Comparison of ENCODE assay signal across 26 cellular contexts in genomic region chr3:176935524-176935923, GRCh38.
DNase-seq lines count a peak whose midpoint lies in the region; ATAC-seq, FAIRE-seq and TF ChIP-seq lines count a peak whose summit lies in the region.
"Had no signal": no experiment of that assay in that cellular context is flagged by ENCODE, and none has a peak within 500 bp of the region (broad histone marks: within the 10 kb centered on the region; RNA-seq: fewer than 3 reads in every experiment).

No MANE protein-coding gene starts in this region.

- no peak overlapping the region for H3K4me2 ChIP-seq in HepG2 (ENCODE audit: low read depth, low read length)
- H3K4me2 ChIP-seq: BLaER1 treated with 17β-estradiol and CSF1 and Interleukin-3, amounts not matched to agents 10 nM and 100 nM had no signal

- H4K20me1 ChIP-seq in HepG2 (ENCODE audit: insufficient read depth, low read length): no peaks in the 10 kb centered on the region
- H4K20me1 ChIP-seq: BLaER1 treated with 17β-estradiol and CSF1 and Interleukin-3, amounts not matched to agents 10 nM and 100 nM had no signal

- H3K4me3 Mint-ChIP-seq in stimulated activated effector memory CD8-positive, alpha-beta T cell treated with anti-CD3 and anti-CD28 coated beads, Interleukin-12 subunit alpha, Interleukin-12 subunit beta, amount 100 ng/mL, for 72 hours: no peak overlapping the region
- H3K4me3 Mint-ChIP-seq: B cell; CD4-positive, alpha-beta T cell; CD8-positive, alpha-beta T cell had no signal

- H3K4me1 ChIP-seq in HepG2 (ENCODE audit: insufficient read depth, low read length): peaks cover 9% of the 10 kb centered on the region; the same call in 1 of the 2 replicates
- peaks cover 10% of the 10 kb centered on the region for H3K4me1 ChIP-seq in neuron (ENCODE audit: insufficient read depth, low read length)
- H3K4me1 ChIP-seq: BLaER1 treated with 17β-estradiol and CSF1 and Interleukin-3, amounts not matched to agents 10 nM and 100 nM; Caco-2 had no signal

- CTCF ChIA-PET in HepG2 (lab: Yijun Ruan, JAX; ENCODE audit: low intra/inter-chr PET ratio, low total read pairs): no interaction called here

- no peak for TF ChIP-seq RAD21 in HepG2 (CRISPR knock-in tag; IDR thresholded peaks at IDR 0.05)

- no peak for FAIRE-seq in HepG2 (lab: Jason Lieb, UNC)
- FAIRE-seq: A204.1, D721Med, GM12878, GM12892, GM18507 had no signal

- TF ChIP-seq EP300 in HepG2 (IDR thresholded peaks at IDR 0.05; ENCODE audit: low read depth in 2 of 2, low read length in 2 of 2): no peak
- no peak for TF ChIP-seq EP300 in HepG2 (CRISPR knock-in tag; IDR thresholded peaks at IDR 0.05; ENCODE audit: borderline replicate concordance)

- H3K79me2 ChIP-seq in HepG2 (ENCODE audit: insufficient read depth, low read length): no peaks in the 10 kb centered on the region

- H3K27me3 ChIP-seq in HepG2 (ENCODE audit: control insufficient read depth in 1 of 2, insufficient read depth in 2 of 2, low read length in 2 of 2): no peaks in the 10 kb centered on the region
- no peaks in the 10 kb centered on the region for H3K27me3 ChIP-seq in neuron (ENCODE audit: insufficient read depth, low read length)
- H3K27me3 ChIP-seq: BLaER1 treated with 17β-estradiol and CSF1 and Interleukin-3, amounts not matched to agents 10 nM and 100 nM had no signal

- in situ Hi-C loops in HepG2 (cut with HindIII; ENCODE audit: extremely low pct_ligation_motif_present, low pct_unique_long_range_greater_than_20kb): loop anchor here (5.0 kb wide), 1 partner anchor 63 kb away; no protein-coding TSS in a partner anchor

- H3K9me3 ChIP-seq in SK-N-MC (ENCODE audit: low read depth, low read length) (no peaks in the 10 kb centered on the region), HepG2 (ENCODE audit: low read length) (no peaks in the 10 kb centered on the region), neuron (ENCODE audit: low read length) (peaks cover 4% of the 10 kb centered on the region)
- H3K9me3 ChIP-seq: Caco-2 had no signal

- TF ChIP-seq CTCF in HepG2 (CRISPR knock-in tag; IDR thresholded peaks at IDR 0.05): no peak

- H3K4me3 ChIP-seq in SK-N-MC (no peak overlapping the region), HepG2 (replicated peaks in 1 of 3; ENCODE audit: insufficient read depth in 1 of 3, low read depth in 2 of 3, low read length in 3 of 3) (no peak overlapping the region), neuron (ENCODE audit: low read length) (no peak overlapping the region)
- H3K4me3 ChIP-seq: BLaER1 treated with 17β-estradiol and CSF1 and Interleukin-3, amounts not matched to agents 10 nM and 100 nM; GM12878 had no signal

- intact Hi-C loops in HepG2 (cut with micrococcal nuclease; ENCODE audit: unreplicated experiment): no loop called here

- no peaks in the 10 kb centered on the region for H3K9me3 Mint-ChIP-seq in stimulated activated effector memory CD8-positive, alpha-beta T cell treated with anti-CD3 and anti-CD28 coated beads, Interleukin-12 subunit alpha, Interleukin-12 subunit beta, amount 100 ng/mL, for 72 hours
- H3K9me3 Mint-ChIP-seq: CD4-positive, alpha-beta T cell; CD8-positive, alpha-beta T cell had no signal

- H2AFZ ChIP-seq in HepG2 (ENCODE audit: low read length): no peak overlapping the region
- H2AFZ ChIP-seq in neuron (ENCODE audit: low read depth, low read length): peak overlapping the region; percentile 40

- H3K27ac Mint-ChIP-seq in stimulated activated effector memory CD8-positive, alpha-beta T cell treated with anti-CD3 and anti-CD28 coated beads, Interleukin-12 subunit alpha, Interleukin-12 subunit beta, amount 100 ng/mL, for 72 hours: no peak overlapping the region
- H3K27ac Mint-ChIP-seq: B cell; CD4-positive, alpha-beta T cell; CD8-positive, alpha-beta T cell had no signal

- no peaks in the 10 kb centered on the region for H3K4me1 Mint-ChIP-seq in stimulated activated effector memory CD8-positive, alpha-beta T cell treated with anti-CD3 and anti-CD28 coated beads, Interleukin-12 subunit alpha, Interleukin-12 subunit beta, amount 100 ng/mL, for 72 hours
- H3K4me1 Mint-ChIP-seq: B cell had no signal

- DNase-seq in SK-N-MC (ENCODE audit: low read depth, low spot score) (no peak), HepG2 (ENCODE audit: low spot score) (no peak), DMS153 (lab: John Stamatoyannopoulos, UW) (no peak), Ammon's horn (ENCODE audit: low spot score) (no peak)
- DNase-seq in stimulated activated effector memory CD8-positive, alpha-beta T cell treated with anti-CD3 and anti-CD28 coated beads, Interleukin-12 subunit alpha, Interleukin-12 subunit beta, amount 100 ng/mL, for 72 hours (ENCODE audit: low spot score in 2 of 2): no peak
- DNase-seq in activated CD4-positive, alpha-beta T cell treated with anti-CD3 and anti-CD28 coated beads, Interleukin-2, amount 50 U/mL, for 48 hours: no peak
- DNase-seq: 8988T; ACHN; Caco-2; Calu3; CD4-positive, alpha-beta T cell; CD8-positive, alpha-beta T cell; DMS53; DMS79; DND-41; EL; GDM1 had no signal

- no TSS peak for BruUV-seq in HepG2 (replicated peaks; lab: Mats Ljungman, UMichigan)

- H3K27ac ChIP-seq in SK-N-MC: peak overlapping the region; percentile 33; the same call in 1 of the 2 replicates
- no peak overlapping the region for H3K27ac ChIP-seq in HepG2 (ENCODE audit: extremely low read length, insufficient read depth, low read length)
- H3K27ac ChIP-seq: BLaER1 treated with 17β-estradiol and CSF1 and Interleukin-3, amounts not matched to agents 10 nM and 100 nM; C4-2B had no signal

- no peak overlapping the region for H3K9ac ChIP-seq in SK-N-MC (ENCODE audit: insufficient read length)
- no peak overlapping the region for H3K9ac ChIP-seq in HepG2 (ENCODE audit: insufficient read depth, low read depth, low read length)
- H3K9ac ChIP-seq: BLaER1 treated with 17β-estradiol and CSF1 and Interleukin-3, amounts not matched to agents 10 nM and 100 nM had no signal

- ATAC-seq in HepG2: no peak
- ATAC-seq in stimulated activated effector memory CD8-positive, alpha-beta T cell treated with anti-CD3 and anti-CD28 coated beads, Interleukin-12 subunit alpha, Interleukin-12 subunit beta, amount 100 ng/mL, for 72 hours: no peak
- ATAC-seq: CD8-positive, alpha-beta T cell; GM12878 had no signal

- 9% methylated on average over 1 of the region's 1 CpG for WGBS in HepG2 (ENCODE audit: low lambda C conversion rate)

- POLR2A ChIA-PET in HepG2 (lab: Yijun Ruan, JAX): no interaction called here

- no peaks in the 10 kb centered on the region for H3K36me3 Mint-ChIP-seq in stimulated activated effector memory CD8-positive, alpha-beta T cell treated with anti-CD3 and anti-CD28 coated beads, Interleukin-12 subunit alpha, Interleukin-12 subunit beta, amount 100 ng/mL, for 72 hours
- H3K36me3 Mint-ChIP-seq: CD8-positive, alpha-beta T cell had no signal

- H3K36me3 ChIP-seq in SK-N-MC (ENCODE audit: insufficient read depth, low read length) (no peaks in the 10 kb centered on the region), HepG2 (replicated peaks in 1 of 2; ENCODE audit: control insufficient read depth in 1 of 2, insufficient read depth in 2 of 2, low read length in 2 of 2) (no peaks in the 10 kb centered on the region), neuron (ENCODE audit: insufficient read depth, low read length) (no peaks in the 10 kb centered on the region)
- H3K36me3 ChIP-seq: BLaER1 treated with 17β-estradiol and CSF1 and Interleukin-3, amounts not matched to agents 10 nM and 100 nM had no signal

- no peak for TF ChIP-seq POLR2A in HepG2 (IDR thresholded peaks at IDR 0.05; ENCODE audit: insufficient read depth in 1 of 2, low read depth in 2 of 2, low read length in 2 of 2)

TF ChIP-seq in HepG2, 621 proteins besides CTCF, POLR2A, EP300 and RAD21:
- TF ChIP-seq CREB1 (IDR thresholded peaks at IDR 0.05): peak; percentile 36; the same call in 1 of the 2 replicates
- TF ChIP-seq CREB1 (CRISPR knock-in tag; IDR thresholded peaks at IDR 0.05): no peak
- no peak for TF ChIP-seq HNRNPH1 (optimal IDR thresholded peaks at IDR 0.05; ENCODE audit: low read depth, low read length)
- no peak for TF ChIP-seq ZBTB25 (CRISPR knock-in tag; IDR thresholded peaks at IDR 0.05)
